Comparison of ENCODE assay signal across 8 cellular contexts in genomic region chr13:113291997-113292862, GRCh38. TPM values are rescaled to one million over a fixed set of nuclear protein-coding genes. Genes with fewer than 3 reads are reported as not detected.
DNase-seq lines count a peak whose midpoint lies in the region; ATAC-seq, FAIRE-seq and TF ChIP-seq lines count a peak whose summit lies in the region.

No MANE protein-coding gene starts in this region.

- no peaks in the 10 kb centered on the region for H3K27me3 ChIP-seq in psoas muscle (ENCODE audit: insufficient read depth in 3 of 3, low read length in 2 of 3)

- H3K27ac ChIP-seq in psoas muscle = peak overlapping the region; percentile 92

- 3 to 8% (median 5%) methylated on average over 23 of the region's 23 CpGs for WGBS in psoas muscle, 3 donors

- H3K4me3 Mint-ChIP-seq in HFFc6 = peak overlapping the region; percentile 76
- peak overlapping the region; percentile 36 for H3K4me3 Mint-ChIP-seq in activated CD4-positive, alpha-beta T cell treated with anti-CD3 and anti-CD28 coated beads, Interleukin-2, amount 10 ng/mL, durations not matched to agents 7 days and 5 days

- DNase-seq in AG20443 (ENCODE audit: low spot score) = peak; percentile 60
- DNase-seq in HFFc6 = peak; percentile 3
- no peak for DNase-seq in activated CD4-positive, alpha-beta T cell treated with anti-CD3 and anti-CD28 coated beads, Interleukin-2, amount 10 ng/mL, durations not matched to agents 7 days and 5 days
- DNase-seq in fibroblast of pulmonary artery (ENCODE audit: low read depth) = no peak
- DNase-seq in psoas muscle = peak; percentile 66 to 80
- no peak for DNase-seq in GM19239 (ENCODE audit: insufficient read length, low spot score)

- H3K27me3 Mint-ChIP-seq in HFFc6 (ENCODE audit: insufficient read depth) = peaks cover 48% of the 10 kb centered on the region
- peaks cover 61% of the 10 kb centered on the region for H3K27me3 Mint-ChIP-seq in activated CD4-positive, alpha-beta T cell treated with anti-CD3 and anti-CD28 coated beads, Interleukin-2, amount 10 ng/mL, durations not matched to agents 7 days and 5 days

- peaks cover 14% of the 10 kb centered on the region for H3K4me1 ChIP-seq in psoas muscle

- intact Hi-C loops in psoas muscle (cut with DNase I) = loop anchor here in 1 of 2 donors (10.0 kb wide), 1 partner anchor 163 kb away; the partner anchor contains the start of gene ADPRHL1

- peaks cover 6% of the 10 kb centered on the region for H3K36me3 Mint-ChIP-seq in HFFc6 (ENCODE audit: low read depth)
- peaks cover 5% of the 10 kb centered on the region for H3K36me3 Mint-ChIP-seq in activated CD4-positive, alpha-beta T cell treated with anti-CD3 and anti-CD28 coated beads, Interleukin-2, amount 10 ng/mL, durations not matched to agents 7 days and 5 days (ENCODE audit: low read depth)

- FAIRE-seq in GM19239 (lab: Jason Lieb, UNC) = no peak

- peaks cover 6% of the 10 kb centered on the region for H3K9me3 Mint-ChIP-seq in HFFc6
- no peaks in the 10 kb centered on the region for H3K9me3 Mint-ChIP-seq in activated CD4-positive, alpha-beta T cell treated with anti-CD3 and anti-CD28 coated beads, Interleukin-2, amount 10 ng/mL, durations not matched to agents 7 days and 5 days

- H3K36me3 ChIP-seq in psoas muscle (ENCODE audit: insufficient read depth in 1 of 2, low read depth in 1 of 2) = no peaks in the 10 kb centered on the region

- POLR2A ChIA-PET in activated CD4-positive, alpha-beta T cell treated with anti-CD3 and anti-CD28 coated beads, Interleukin-2, amount 10 ng/mL, durations not matched to agents 7 days and 5 days (lab: Charles Lee) = no interaction called here

- CTCF ChIA-PET in activated CD4-positive, alpha-beta T cell treated with anti-CD3 and anti-CD28 coated beads, Interleukin-2, amount 10 ng/mL, durations not matched to agents 7 days and 5 days (lab: Charles Lee) = interaction anchor here (0.6 kb wide), 1 partner anchor 44 kb away, joined by 4 read pairs; no protein-coding TSS in a partner anchor

- TF ChIP-seq CTCF in HFFc6 (IDR thresholded peaks at IDR 0.05) (no peak), fibroblast of pulmonary artery (IDR thresholded peaks at IDR 0.05; ENCODE audit: low read length, missing control alignments) (no peak), psoas muscle (IDR thresholded peaks at IDR 0.05) (no peak)

- H3K4me3 ChIP-seq in fibroblast of pulmonary artery (replicated peaks; ENCODE audit: low read depth, low read length) (peak overlapping the region; percentile 28), psoas muscle (peak overlapping the region; percentile 62)

- ATAC-seq in psoas muscle (peak; percentile 63 to 74 (median 66)), HG03025 (IDR thresholded peaks at IDR 0.05; ENCODE audit: low FRiP score, unreplicated experiment) (no peak), GM21737 (IDR thresholded peaks at IDR 0.05; ENCODE audit: unreplicated experiment) (no peak)

- H3K4me1 Mint-ChIP-seq in HFFc6 (ENCODE audit: low read depth) = peaks cover 19% of the 10 kb centered on the region
- peaks cover 21% of the 10 kb centered on the region for H3K4me1 Mint-ChIP-seq in activated CD4-positive, alpha-beta T cell treated with anti-CD3 and anti-CD28 coated beads, Interleukin-2, amount 10 ng/mL, durations not matched to agents 7 days and 5 days

- H3K9me3 ChIP-seq in psoas muscle = no peaks in the 10 kb centered on the region

- H3K27ac Mint-ChIP-seq in HFFc6 = peak overlapping the region; percentile 4; the same call in 1 of the 2 replicates
- H3K27ac Mint-ChIP-seq in activated CD4-positive, alpha-beta T cell treated with anti-CD3 and anti-CD28 coated beads, Interleukin-2, amount 10 ng/mL, durations not matched to agents 7 days and 5 days = no peak overlapping the region

RNA-seq across cellular contexts. Expression of gene LAMP1, which starts 4.8 kb away (rescaled TPM):
- total RNA-seq in HFFc6 (2021; fragmentation: NEBNext Ultra II Directional; extraction: Animal tissue kit (Norgen Biotek cat#: 25700)) = 100 to 1,000 TPM; 215 to 255 (median 247) TPM
- 10 to 100 TPM; 84.1 to 91.6 TPM for total RNA-seq in activated CD4-positive, alpha-beta T cell treated with anti-CD3 and anti-CD28 coated beads, Interleukin-2, amount 10 ng/mL, durations not matched to agents 7 days and 5 days
- total RNA-seq in psoas muscle = 10 to 100 TPM; 53.7 to 71.5 (median 67.8) TPM
- polyA plus RNA-seq in psoas muscle = 10 to 100 TPM; 35.7 to 67.5 (median 60.1) TPM

Comparison
In these comparisons a context has a peak if more than half of its experiments do, and no peak if none do; other contexts are left out.
1. DNase-seq: peak in AG20443 (single experiment), HFFc6 (single experiment) and psoas muscle (2 of 2); none in activated CD4-positive, alpha-beta T cell treated with anti-CD3 and anti-CD28 coated beads, Interleukin-2, amount 10 ng/mL, durations not matched to agents 7 days and 5 days (single experiment), fibroblast of pulmonary artery (single experiment) and GM19239 (single experiment).
2. ATAC-seq: peak in psoas muscle (4 of 4); none in HG03025 (single experiment) and GM21737 (single experiment).